4 cellular contexts compared by ENCODE assay signal in the genomic region with DNA sequence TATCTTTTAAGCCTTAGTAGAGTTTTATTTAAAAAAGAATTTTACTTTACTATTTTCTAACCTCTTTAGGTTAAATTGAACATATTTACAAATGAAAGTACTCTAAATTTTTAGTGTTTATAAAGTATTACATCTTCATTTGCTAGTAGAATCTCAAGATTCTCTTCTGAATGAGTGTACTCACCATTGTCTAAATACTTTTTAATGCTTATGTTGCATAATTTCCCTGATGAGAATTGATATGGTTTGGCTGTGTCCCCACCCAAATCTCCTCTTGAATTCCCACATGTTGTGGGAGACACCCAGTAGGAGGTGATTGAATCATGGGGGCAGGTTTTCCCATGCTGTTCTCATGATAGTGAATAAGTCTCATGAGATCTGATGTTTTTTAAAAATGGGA.
TF ChIP-seq lines count a peak whose summit lies in the region.

No MANE protein-coding gene starts in this region.

TF ChIP-seq in HepG2, 621 proteins besides CTCF, POLR2A, EP300 and RAD21:
- TF ChIP-seq MAFF (IDR thresholded peaks at IDR 0.05; ENCODE audit: low read depth, low read length) (peak; percentile 77), MAFK (conservative IDR thresholded peaks at IDR 0.05 in 1 of 2, IDR thresholded peaks at IDR 0.05 in 1 of 2; ENCODE audit: low read length in 2 of 2) (peak; percentile 82 to 84), HCFC1 (IDR thresholded peaks at IDR 0.05; ENCODE audit: low read depth, low read length) (no peak)

TF ChIP-seq in A549, 52 proteins besides CTCF, POLR2A, EP300 and RAD21:
- TF ChIP-seq RNF2 (IDR thresholded peaks at IDR 0.05; ENCODE audit: borderline replicate concordance, low read depth) (no peak), MAFK (IDR thresholded peaks at IDR 0.05; ENCODE audit: partially characterized antibody) (peak; percentile 43)

TF ChIP-seq in IMR-90, 13 proteins besides CTCF, POLR2A, EP300 and RAD21:
- TF ChIP-seq MAFK (IDR thresholded peaks at IDR 0.05; ENCODE audit: low read depth, low read length) (peak; percentile 52), MAZ (IDR thresholded peaks at IDR 0.05; ENCODE audit: borderline replicate concordance, low read depth, low read length) (no peak)

TF ChIP-seq in K562, 482 proteins besides CTCF, POLR2A, EP300 and RAD21:
- no peak for TF ChIP-seq STAT5B (CRISPR knock-in tag; IDR thresholded peaks at IDR 0.05)
- TF ChIP-seq ZKSCAN8 (CRISPR knock-in tag; IDR thresholded peaks at IDR 0.05): no peak
- peak; percentile 44 for TF ChIP-seq MAFF (IDR thresholded peaks at IDR 0.05; ENCODE audit: low read length)
- no peak for TF ChIP-seq MTA3 (IDR thresholded peaks at IDR 0.05; ENCODE audit: borderline replicate concordance)
- peak; percentile 82 for TF ChIP-seq ZNF316 (IDR thresholded peaks at IDR 0.05)
- no peak for TF ChIP-seq ZNF644 (tag; IDR thresholded peaks at IDR 0.05; ENCODE audit: low read depth)
- TF ChIP-seq POLR3A (IDR thresholded peaks at IDR 0.05; ENCODE audit: borderline replicate concordance, extremely low read depth, insufficient read depth, insufficient read length): no peak
- no peak for TF ChIP-seq HNRNPL (IDR thresholded peaks at IDR 0.05; ENCODE audit: low read depth, low read length)
- TF ChIP-seq MAFG (tag; conservative IDR thresholded peaks at IDR 0.05): peak; percentile 42; the same call in 1 of the 2 replicates
- no peak for TF ChIP-seq ZKSCAN3 (CRISPR knock-in tag; IDR thresholded peaks at IDR 0.05)
- no peak for TF ChIP-seq BCLAF1 (IDR thresholded peaks at IDR 0.05; ENCODE audit: borderline replicate concordance in 1 of 2, control insufficient read depth in 1 of 2, low read depth in 2 of 2, low read length in 1 of 2)
- TF ChIP-seq, protein P1, sequence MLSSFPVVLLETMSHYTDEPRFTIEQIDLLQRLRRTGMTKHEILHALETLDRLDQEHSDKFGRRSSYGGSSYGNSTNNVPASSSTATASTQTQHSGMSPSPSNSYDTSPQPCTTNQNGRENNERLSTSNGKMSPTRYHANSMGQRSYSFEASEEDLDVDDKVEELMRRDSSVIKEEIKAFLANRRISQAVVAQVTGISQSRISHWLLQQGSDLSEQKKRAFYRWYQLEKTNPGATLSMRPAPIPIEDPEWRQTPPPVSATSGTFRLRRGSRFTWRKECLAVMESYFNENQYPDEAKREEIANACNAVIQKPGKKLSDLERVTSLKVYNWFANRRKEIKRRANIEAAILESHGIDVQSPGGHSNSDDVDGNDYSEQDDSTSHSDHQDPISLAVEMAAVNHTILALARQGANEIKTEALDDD (IDR thresholded peaks at IDR 0.05): no peak
- TF ChIP-seq MAFK (IDR thresholded peaks at IDR 0.05; ENCODE audit: low read length): peak; percentile 25; the same call in 1 of the 2 replicates
- no peak for TF ChIP-seq BRF2 (IDR thresholded peaks at IDR 0.05; ENCODE audit: borderline replicate concordance, insufficient read depth, insufficient read length)
- no peak for TF ChIP-seq TRIM24 (IDR thresholded peaks at IDR 0.05)
- TF ChIP-seq C11orf30 (IDR thresholded peaks at IDR 0.05; ENCODE audit: low read depth): peak; percentile 53
